ENCODE assay signal across 21 cellular contexts in the genomic region with DNA sequence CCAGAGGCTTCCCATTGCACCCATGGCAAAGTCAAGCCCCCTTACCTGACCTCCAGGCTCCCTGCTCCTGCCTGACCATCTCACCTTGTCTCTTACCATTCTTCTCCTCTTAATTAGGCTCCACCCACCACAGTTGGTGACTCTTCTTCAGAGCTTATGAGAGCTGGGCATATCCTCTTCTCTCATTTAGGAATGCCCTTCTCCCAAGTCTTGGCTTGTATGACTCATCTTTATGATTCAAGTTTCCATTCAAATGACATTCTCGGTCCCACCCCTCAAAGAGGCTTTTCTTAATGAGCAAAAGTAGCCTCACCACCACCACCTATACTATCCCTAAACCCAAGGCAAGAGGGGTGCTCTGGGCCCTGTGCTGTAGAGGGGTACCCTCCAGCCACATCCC. TPM values are rescaled to one million over a fixed set of nuclear protein-coding genes. Genes with fewer than 3 reads are reported as not detected.
DNase-seq lines count a peak whose midpoint lies in the region; ATAC-seq and TF ChIP-seq lines count a peak whose summit lies in the region.
"Had no signal": no experiment of that assay in that cellular context is flagged by ENCODE, and none has a peak within 500 bp of the region (broad histone marks: within the 10 kb centered on the region; RNA-seq: fewer than 3 reads in every experiment).

No MANE protein-coding gene starts in this region.

- no peaks in the 10 kb centered on the region for H3K36me3 ChIP-seq in A673 (ENCODE audit: insufficient read depth, low read length, poor library complexity, severe bottlenecking)

- POLR2A ChIA-PET in A673 (lab: Charles Lee; ENCODE audit: low non-redundant PET), result no interaction called here

- ATAC-seq in HG03342 (IDR thresholded peaks at IDR 0.05; ENCODE audit: unreplicated experiment) (no peak), HG02885 (IDR thresholded peaks at IDR 0.05; ENCODE audit: poor library complexity, unreplicated experiment) (no peak), HG03520 (IDR thresholded peaks at IDR 0.05; ENCODE audit: unreplicated experiment) (no peak)
- ATAC-seq: GM23338, Right ventricle myocardium inferior had no signal

- H3K27ac ChIP-seq in A673 (ENCODE audit: low read depth, low read length, poor library complexity, severe bottlenecking), result no peak overlapping the region

- CTCF ChIA-PET in A673 (lab: Charles Lee), result no interaction called here

- TF ChIP-seq CTCF in A673 (conservative IDR thresholded peaks at IDR 0.05; ENCODE audit: low read depth, low read length), result no peak

- DNase-seq in A673 (ENCODE audit: low spot score) (peak; percentile 15), HT1080 (ENCODE audit: low read depth) (peak; percentile 78), astrocyte of the hippocampus (ENCODE audit: low read depth, low spot score) (peak; percentile 31), kidney glomerular epithelial cell (lab: John Stamatoyannopoulos, UW) (peak; percentile 16)
- DNase-seq in stimulated activated naive CD4-positive, alpha-beta T cell (lab: John Stamatoyannopoulos, UW), result no peak
- DNase-seq: activated CD4-positive, alpha-beta T cell treated with anti-CD3 and anti-CD28 coated beads for 1 hour; activated T-cell treated with anti-CD3 and anti-CD28 coated beads, Interleukin-2, amount 50 U/mL, for 48 hours; C1 segment of cervical spinal cord; dermis blood vessel endothelial cell; GDM1; hypothalamus; NCI-H1417; occipital lobe; retina; stimulated activated CD4-positive, alpha-beta T cell treated with anti-CD3 and anti-CD28 coated beads, Interleukin-4, amount 100 ng/mL, for 4 hours had no signal

- BruUV-seq in A673 (replicated peaks; lab: Mats Ljungman, UMichigan), result no TSS peak

- H3K27me3 ChIP-seq in A673 (replicated peaks; ENCODE audit: insufficient read depth, low read depth, low read length, poor library complexity), result no peaks in the 10 kb centered on the region

- no peak overlapping the region for H3K4me3 ChIP-seq in A673 (ENCODE audit: low read depth, low read length, poor library complexity, severe bottlenecking)
- H3K4me3 ChIP-seq: GM23338, lung had no signal

- intact Hi-C loops in A673 (cut with micrococcal nuclease; ENCODE audit: unreplicated experiment), result no loop called here

- H3K9me3 ChIP-seq in A673 (ENCODE audit: low read depth, low read length, poor library complexity, severe bottlenecking), result no peaks in the 10 kb centered on the region

- no peaks in the 10 kb centered on the region for H3K4me1 ChIP-seq in A673 (ENCODE audit: insufficient read depth, low read length, poor library complexity, severe bottlenecking)

RNA-seq across cellular contexts. Expression of a gene that starts 55.3 kb away (rescaled TPM):
- 0.24 and 0.59 TPM in 2 replicates for total RNA-seq in A673 (2021)
- total RNA-seq in HT1080 (2014; rRNA removed; shearing (Covaris generic)), result 18.4 and 19.1 TPM in 2 replicates
- polyA plus RNA-seq in HT1080 (2015; cell fraction: cytosol; rRNA removed), result 14.2 and 15.4 TPM in 2 replicates
- polyA plus RNA-seq in HT1080 (2015; cell fraction: nucleus; rRNA removed), result 13.9 and 16.1 TPM in 2 replicates

Comparison
In these comparisons a context has a peak if more than half of its experiments do, and no peak if none do; other contexts are left out.
1. DNase-seq: peak in A673 (single experiment), HT1080 (single experiment), astrocyte of the hippocampus (single experiment) and kidney glomerular epithelial cell (single experiment); none in stimulated activated naive CD4-positive, alpha-beta T cell (0 of 6).
2. RNA of a gene that starts 55.3 kb away (total RNA-seq): 18.4 to 19.1 TPM in HT1080; 0.24 to 0.59 TPM in A673; every median in the first group is over 10 times any median in the second.